Comparison of ENCODE assay signal across 21 cellular contexts in the genomic region with DNA sequence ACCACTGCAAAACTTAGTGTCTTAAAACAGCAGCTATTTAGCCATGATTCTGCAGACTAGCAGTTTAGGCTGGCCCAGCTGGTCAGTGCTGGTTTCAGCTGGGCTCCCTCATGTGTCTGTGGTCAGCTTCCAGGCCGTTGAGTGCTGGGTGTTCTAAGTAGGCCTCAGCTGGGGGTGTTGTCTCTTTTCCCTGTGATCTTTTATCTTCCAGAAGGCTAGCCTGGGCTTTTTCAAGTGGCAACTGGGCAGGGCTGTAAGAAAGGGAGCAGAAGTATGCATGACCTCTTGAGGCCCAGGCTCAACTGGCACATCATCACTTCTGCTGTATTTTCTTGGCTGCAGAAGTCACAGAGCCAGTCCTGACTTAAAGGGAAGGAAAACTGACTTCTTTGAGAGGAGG.
DNase-seq lines count a peak whose midpoint lies in the region; ATAC-seq, FAIRE-seq and TF ChIP-seq lines count a peak whose summit lies in the region.
"Had no signal": no experiment of that assay in that cellular context is flagged by ENCODE, and none has a peak within 500 bp of the region (broad histone marks: within the 10 kb centered on the region; RNA-seq: fewer than 3 reads in every experiment).

No MANE protein-coding gene starts in this region.

- no peak for FAIRE-seq in astrocyte (lab: Jason Lieb, UNC)

- intact Hi-C loops in heart right ventricle (cut with DNase I), result no loop called here

- H3K4me1 ChIP-seq in GM23248 (ENCODE audit: insufficient read depth) (no peaks in the 10 kb centered on the region), astrocyte (ENCODE audit: insufficient read depth, low read length) (no peaks in the 10 kb centered on the region), heart right ventricle (peaks cover 0 to 6% (median 0%) of the 10 kb centered on the region in 9 donors)
- H3K4me1 ChIP-seq: BLaER1, colonic mucosa, Peyer's patch had no signal

- H3K4me1 Mint-ChIP-seq in astrocyte (ENCODE audit: low read depth, unreplicated experiment) (peaks cover 6% of the 10 kb centered on the region), nephron progenitor cell (peaks cover 40% of the 10 kb centered on the region)
- H3K4me1 Mint-ChIP-seq: activated naive CD8-positive, alpha-beta T cell treated with anti-CD3 and anti-CD28 coated beads, Interleukin-2, amount 50 U/mL, for 24 hours had no signal

- H3K27me3 ChIP-seq in GM23248 (replicated peaks; ENCODE audit: insufficient read depth) (no peaks in the 10 kb centered on the region), astrocyte (ENCODE audit: insufficient read depth, low read length) (no peaks in the 10 kb centered on the region), heart right ventricle (peaks cover 0 to 47% (median 7%) of the 10 kb centered on the region in 7 donors)
- H3K27me3 ChIP-seq: BLaER1, colonic mucosa, Peyer's patch had no signal

- no peaks in the 10 kb centered on the region for H3F3A ChIP-seq in GM23248 (ENCODE audit: insufficient read depth)

- H3K27ac ChIP-seq in GM23248 (no peak overlapping the region), astrocyte (ENCODE audit: low read depth, low read length) (no peak overlapping the region), heart right ventricle (no peak overlapping the region)
- H3K27ac ChIP-seq: BLaER1, colonic mucosa, Peyer's patch had no signal

- TF ChIP-seq CTCF in astrocyte (IDR thresholded peaks at IDR 0.05; ENCODE audit: insufficient read depth, low read depth, low read length) (no peak), heart right ventricle (IDR thresholded peaks at IDR 0.05) (no peak), nephron progenitor cell (IDR thresholded peaks at IDR 0.05) (no peak)

- 32 to 50% methylated on average over 1 of the region's 1 CpG for WGBS in GM23248 (ENCODE audit: low coverage in 1 of 2, low lambda C conversion rate in 2 of 2, missing lambda C conversion rate in 2 of 2), 2 experiments
- 32 to 39% methylated on average over 1 of the region's 1 CpG for WGBS in heart right ventricle, 2 donors

- no peaks in the 10 kb centered on the region for H3K9me2 ChIP-seq in GM23248 (ENCODE audit: insufficient read depth)

- H3K4me3 ChIP-seq in GM23248 (no peak overlapping the region), astrocyte (ENCODE audit: insufficient read depth, low read depth, low read length) (no peak overlapping the region), heart right ventricle (no peak overlapping the region)
- H3K4me3 ChIP-seq: BLaER1, colonic mucosa, Peyer's patch had no signal

- H3K27me3 Mint-ChIP-seq in astrocyte (ENCODE audit: low read depth, unreplicated experiment), result peaks cover 11% of the 10 kb centered on the region
- H3K27me3 Mint-ChIP-seq in nephron progenitor cell (ENCODE audit: low read depth, poor library complexity), result no peaks in the 10 kb centered on the region

- in situ Hi-C loops in GM23248 (cut with MboI), result no loop called here

- H3K4me2 ChIP-seq in GM23248 (ENCODE audit: unreplicated experiment) (no peak overlapping the region), astrocyte (ENCODE audit: low read length) (no peak overlapping the region)
- H3K4me2 ChIP-seq: BLaER1 had no signal

- DNase-seq in GM23248 (peak; percentile 9), astrocyte (ENCODE audit: low read depth) (no peak), heart right ventricle (no peak), nephron progenitor cell (no peak), NCI-H2107 treated with DMSO at 0.1 percent for 48 hours (lab: John Stamatoyannopoulos, UW; ENCODE audit: unreplicated experiment) (no peak), NCI-H2081 treated with DMSO at 0.1 percent for 48 hours (lab: John Stamatoyannopoulos, UW) (no peak)
- DNase-seq: ACHN; activated CD4-positive, alpha-beta T cell treated with anti-CD3 and anti-CD28 coated beads for 1 hour; activated CD8-positive, alpha-beta T cell treated with anti-CD3 and anti-CD28 coated beads for 36 hours; activated effector memory CD4-positive, alpha-beta T cell treated with anti-CD3 and anti-CD28 coated beads, Interleukin-2, amount 50 U/mL, for 16 hours; activated naive CD8-positive, alpha-beta T cell treated with anti-CD3 and anti-CD28 coated beads, Interleukin-2, amount 50 U/mL, for 24 hours; colonic mucosa; H9; Kasumi-1; NCI-H1694 treated with DMSO at 0.1 percent for 48 hours; NCI-H69; Peyer's patch had no signal

- no peak overlapping the region for H2AFZ ChIP-seq in GM23248
- H2AFZ ChIP-seq in astrocyte (ENCODE audit: low read depth, low read length), result no peak overlapping the region

- peaks cover 6% of the 10 kb centered on the region for H3K9me3 Mint-ChIP-seq in astrocyte (ENCODE audit: unreplicated experiment)
- no peaks in the 10 kb centered on the region for H3K9me3 Mint-ChIP-seq in nephron progenitor cell
- H3K9me3 Mint-ChIP-seq: activated CD8-positive, alpha-beta T cell treated with anti-CD3 and anti-CD28 coated beads for 36 hours; activated naive CD8-positive, alpha-beta T cell treated with anti-CD3 and anti-CD28 coated beads, Interleukin-2, amount 50 U/mL, for 24 hours; H9; T-helper 1 cell treated with Interleukin-12 subunit alpha and Interleukin-12 subunit beta and Interleukin-4 antibody, amounts not matched to agents 30 μg/mL and 1 μg/mL, for 36 hours had no signal

- H3K79me2 ChIP-seq in GM23248 (ENCODE audit: insufficient read depth) (no peaks in the 10 kb centered on the region), astrocyte (ENCODE audit: insufficient read depth, low read length) (no peaks in the 10 kb centered on the region)

- no peaks in the 10 kb centered on the region for H3K36me3 ChIP-seq in GM23248 (ENCODE audit: low read depth)
- H3K36me3 ChIP-seq in astrocyte (ENCODE audit: insufficient read depth, low read length), result no peaks in the 10 kb centered on the region
- H3K36me3 ChIP-seq in heart right ventricle, result no peaks in the 10 kb centered on the region
- H3K36me3 ChIP-seq: BLaER1, colonic mucosa, Peyer's patch had no signal

- ATAC-seq in heart right ventricle (peak in 7 of 8 donors; percentile 17 to 85 (median 55)), GM18517 (IDR thresholded peaks at IDR 0.05; ENCODE audit: unreplicated experiment) (no peak)
- ATAC-seq: activated CD8-positive, alpha-beta T cell treated with anti-CD3 and anti-CD28 coated beads for 36 hours; activated naive CD8-positive, alpha-beta T cell treated with anti-CD3 and anti-CD28 coated beads, Interleukin-2, amount 50 U/mL, for 24 hours; left lobe of liver had no signal

- H3K36me3 Mint-ChIP-seq in astrocyte (ENCODE audit: low read depth, unreplicated experiment) (peaks cover 10% of the 10 kb centered on the region), nephron progenitor cell (ENCODE audit: low read depth) (peaks cover 20% of the 10 kb centered on the region)

- H3K4me3 Mint-ChIP-seq in astrocyte (ENCODE audit: unreplicated experiment) (no peak overlapping the region), nephron progenitor cell (no peak overlapping the region)
- H3K4me3 Mint-ChIP-seq: activated CD8-positive, alpha-beta T cell treated with anti-CD3 and anti-CD28 coated beads for 36 hours; activated naive CD8-positive, alpha-beta T cell treated with anti-CD3 and anti-CD28 coated beads, Interleukin-2, amount 50 U/mL, for 24 hours; H9; T-helper 1 cell treated with Interleukin-12 subunit alpha and Interleukin-12 subunit beta and Interleukin-4 antibody, amounts not matched to agents 30 μg/mL and 1 μg/mL, for 36 hours had no signal

- no peak overlapping the region for H3K9ac ChIP-seq in GM23248
- no peak overlapping the region for H3K9ac ChIP-seq in astrocyte (ENCODE audit: low read length)
- H3K9ac ChIP-seq: BLaER1 had no signal

- H4K20me1 ChIP-seq in GM23248 (ENCODE audit: insufficient read depth) (no peaks in the 10 kb centered on the region), astrocyte (ENCODE audit: insufficient read depth, low read length) (peaks cover 27% of the 10 kb centered on the region)
- H4K20me1 ChIP-seq: BLaER1 had no signal

- H3K27ac Mint-ChIP-seq in astrocyte (ENCODE audit: unreplicated experiment) (peak overlapping the region; percentile 54), nephron progenitor cell (peak overlapping the region; percentile 62)
- H3K27ac Mint-ChIP-seq: activated CD8-positive, alpha-beta T cell treated with anti-CD3 and anti-CD28 coated beads for 36 hours; activated naive CD8-positive, alpha-beta T cell treated with anti-CD3 and anti-CD28 coated beads, Interleukin-2, amount 50 U/mL, for 24 hours; H9; T-helper 1 cell treated with Interleukin-12 subunit alpha and Interleukin-12 subunit beta and Interleukin-4 antibody, amounts not matched to agents 30 μg/mL and 1 μg/mL, for 36 hours had no signal

- H3K9me3 ChIP-seq in GM23248 (ENCODE audit: low read depth), result no peaks in the 10 kb centered on the region
- no peaks in the 10 kb centered on the region for H3K9me3 ChIP-seq in astrocyte (ENCODE audit: insufficient read depth, low read depth, low read length)
- H3K9me3 ChIP-seq in heart right ventricle, result no peaks in the 10 kb centered on the region
- H3K9me3 ChIP-seq: BLaER1, colonic mucosa, Peyer's patch had no signal
